ENCODE assay signal across 6 cellular contexts in the genomic region with DNA sequence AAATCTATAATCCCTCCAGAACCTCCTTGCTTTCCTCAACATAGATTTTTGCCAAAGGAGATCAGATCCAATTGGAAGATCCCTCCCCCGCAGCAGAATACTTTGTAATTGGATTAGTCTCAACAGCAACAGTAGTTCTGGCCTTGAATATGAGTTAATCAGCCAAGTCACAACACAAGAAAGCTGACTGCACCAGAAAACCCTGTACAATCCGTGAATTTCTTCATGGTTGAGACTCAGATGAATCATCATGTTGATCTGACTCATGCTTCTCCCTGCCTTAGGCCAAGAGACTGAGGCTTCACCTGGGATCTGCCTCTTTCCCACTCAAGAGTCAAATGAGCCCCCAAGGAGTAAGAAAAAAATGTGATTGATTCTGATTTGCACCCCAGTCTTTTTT. TPM values are rescaled to one million over a fixed set of nuclear protein-coding genes. Genes with fewer than 3 reads are reported as not detected.
A peak's percentile ranks its signal among the peaks of the same experiment; 100 is the strongest.
DNase-seq lines count a peak whose midpoint lies in the region; ATAC-seq lines count a peak whose summit lies in the region.

No MANE protein-coding gene starts in this region.

- H3K79me1 ChIP-seq in mesenchymal stem cell (replicated peaks; ENCODE audit: low read length, poor library complexity, severe bottlenecking) = peaks cover 6% of the 10 kb centered on the region

- DNase-seq in GM04503 (ENCODE audit: low read depth) (peak; percentile 93), amniotic stem cell (lab: John Stamatoyannopoulos, UW) (peak; percentile 86), mesenchymal stem cell (peak; percentile 91), SJCRH30 (no peak), RPMI8226 (no peak)

- no peak overlapping the region for H3K18ac ChIP-seq in mesenchymal stem cell (ENCODE audit: low read depth in 1 of 2, low read length in 2 of 2)

- H2BK15ac ChIP-seq in mesenchymal stem cell (ENCODE audit: low read depth, poor library complexity, severe bottlenecking) = no peak overlapping the region

- no peak overlapping the region for H3K4me2 ChIP-seq in mesenchymal stem cell (ENCODE audit: low read length, poor library complexity, severe bottlenecking)

- H3K27me3 ChIP-seq in mesenchymal stem cell (ENCODE audit: control insufficient read depth in 1 of 2, insufficient read depth in 1 of 2, low read length in 2 of 2) (peaks cover 0 to 2% of the 10 kb centered on the region in 2 experiments), SJCRH30 (no peaks in the 10 kb centered on the region)

- H2BK120ac ChIP-seq in mesenchymal stem cell (ENCODE audit: low read depth, low read length) = no peak overlapping the region

- H3K27ac ChIP-seq in mesenchymal stem cell (ENCODE audit: low read length, poor library complexity, severe bottlenecking) (peak overlapping the region; percentile 45), SJCRH30 (no peak overlapping the region)

- H3K23ac ChIP-seq in mesenchymal stem cell (ENCODE audit: low read length in 2 of 2) = no peak overlapping the region

- H3K9me3 ChIP-seq in mesenchymal stem cell (ENCODE audit: control insufficient read depth, low read length) (no peaks in the 10 kb centered on the region), SJCRH30 (replicated peaks) (no peaks in the 10 kb centered on the region)

- no peak overlapping the region for H4K91ac ChIP-seq in mesenchymal stem cell (ENCODE audit: low read length)

- no peak overlapping the region for H4K8ac ChIP-seq in mesenchymal stem cell (ENCODE audit: low read length)

- WGBS in mesenchymal stem cell = 14% methylated on average over 2 of the region's 2 CpGs

- ATAC-seq in GM19395 (IDR thresholded peaks at IDR 0.05; ENCODE audit: unreplicated experiment) = no peak

- no peak overlapping the region for H2AK5ac ChIP-seq in mesenchymal stem cell (ENCODE audit: low read length, severe bottlenecking)

- no peak overlapping the region for H2AFZ ChIP-seq in mesenchymal stem cell (ENCODE audit: low read depth, low read length)

- no peak overlapping the region for H2BK5ac ChIP-seq in mesenchymal stem cell (ENCODE audit: low read depth, low read length, poor library complexity, severe bottlenecking)

- H3K14ac ChIP-seq in mesenchymal stem cell (ENCODE audit: low read length in 2 of 2) = no peak overlapping the region

- H3K4me3 ChIP-seq in mesenchymal stem cell (ENCODE audit: insufficient read depth in 1 of 2, low read depth in 1 of 2, low read length in 2 of 2) (peak overlapping the region in 1 of 2 experiments; percentile 31), SJCRH30 (no peak overlapping the region)

- H3K4me1 ChIP-seq in mesenchymal stem cell (ENCODE audit: control insufficient read depth, insufficient read depth, low read depth, low read length) (peaks cover 14% of the 10 kb centered on the region), SJCRH30 (peaks cover 8% of the 10 kb centered on the region)

- peak overlapping the region; percentile 19 for H3K9ac ChIP-seq in mesenchymal stem cell (ENCODE audit: low read length)

- H3K36me3 ChIP-seq in mesenchymal stem cell (ENCODE audit: control insufficient read depth in 1 of 2, insufficient read depth in 2 of 2, low read depth in 1 of 2, low read length in 2 of 2) (peaks cover 0 to 4% of the 10 kb centered on the region in 2 experiments), SJCRH30 (peaks cover 4% of the 10 kb centered on the region)

- H2BK12ac ChIP-seq in mesenchymal stem cell (ENCODE audit: low read length in 2 of 2) = no peak overlapping the region

- no peak overlapping the region for H3K4ac ChIP-seq in mesenchymal stem cell (ENCODE audit: low read depth in 1 of 2, low read length in 2 of 2)

RNA-seq across cellular contexts. Expression of a gene that starts 3.0 kb away (rescaled TPM):
- 40.0 TPM for polyA plus RNA-seq in mesenchymal stem cell (2013, experiment 1 of 2)
- polyA plus RNA-seq in mesenchymal stem cell (2013, experiment 2 of 2) = 40.5 TPM
- total RNA-seq in SJCRH30 (2014; rRNA removed; shearing (Covaris generic)) = 49.6 and 70.4 TPM in 2 replicates

RNA-seq across cellular contexts. Expression of a gene that starts 12.3 kb away (rescaled TPM):
- polyA plus RNA-seq in mesenchymal stem cell (2013, experiment 1 of 2) = not detected
- not detected for polyA plus RNA-seq in mesenchymal stem cell (2013, experiment 2 of 2)
- 0.06 TPM in 1 of 2 replicates, not detected in the other for total RNA-seq in SJCRH30 (2014; rRNA removed; shearing (Covaris generic))

RNA-seq across cellular contexts. Expression of a gene that starts 31.5 kb away (rescaled TPM):
- polyA plus RNA-seq in mesenchymal stem cell (2013, experiment 1 of 2) = not detected
- not detected for polyA plus RNA-seq in mesenchymal stem cell (2013, experiment 2 of 2)
- total RNA-seq in SJCRH30 (2014; rRNA removed; shearing (Covaris generic)) = not detected in 2 replicates

RNA-seq across cellular contexts. Expression of a gene that starts 38.0 kb away (rescaled TPM):
- 1.4 TPM for polyA plus RNA-seq in mesenchymal stem cell (2013, experiment 1 of 2)
- polyA plus RNA-seq in mesenchymal stem cell (2013, experiment 2 of 2) = 1.6 TPM
- 4.9 and 5.8 TPM in 2 replicates for total RNA-seq in SJCRH30 (2014; rRNA removed; shearing (Covaris generic))

RNA-seq across cellular contexts. Expression of a gene that starts 43.2 kb away (rescaled TPM):
- polyA plus RNA-seq in mesenchymal stem cell (2013, experiment 1 of 2) = not detected
- not detected for polyA plus RNA-seq in mesenchymal stem cell (2013, experiment 2 of 2)
- not detected in 2 replicates for total RNA-seq in SJCRH30 (2014; rRNA removed; shearing (Covaris generic))

Comparison
In these comparisons a context has a peak if more than half of its experiments do, and no peak if none do; other contexts are left out.
1. DNase-seq: peak in GM04503 (single experiment), amniotic stem cell (single experiment) and mesenchymal stem cell (single experiment); none in SJCRH30 (0 of 2) and RPMI8226 (single experiment).